In the genomic region with DNA sequence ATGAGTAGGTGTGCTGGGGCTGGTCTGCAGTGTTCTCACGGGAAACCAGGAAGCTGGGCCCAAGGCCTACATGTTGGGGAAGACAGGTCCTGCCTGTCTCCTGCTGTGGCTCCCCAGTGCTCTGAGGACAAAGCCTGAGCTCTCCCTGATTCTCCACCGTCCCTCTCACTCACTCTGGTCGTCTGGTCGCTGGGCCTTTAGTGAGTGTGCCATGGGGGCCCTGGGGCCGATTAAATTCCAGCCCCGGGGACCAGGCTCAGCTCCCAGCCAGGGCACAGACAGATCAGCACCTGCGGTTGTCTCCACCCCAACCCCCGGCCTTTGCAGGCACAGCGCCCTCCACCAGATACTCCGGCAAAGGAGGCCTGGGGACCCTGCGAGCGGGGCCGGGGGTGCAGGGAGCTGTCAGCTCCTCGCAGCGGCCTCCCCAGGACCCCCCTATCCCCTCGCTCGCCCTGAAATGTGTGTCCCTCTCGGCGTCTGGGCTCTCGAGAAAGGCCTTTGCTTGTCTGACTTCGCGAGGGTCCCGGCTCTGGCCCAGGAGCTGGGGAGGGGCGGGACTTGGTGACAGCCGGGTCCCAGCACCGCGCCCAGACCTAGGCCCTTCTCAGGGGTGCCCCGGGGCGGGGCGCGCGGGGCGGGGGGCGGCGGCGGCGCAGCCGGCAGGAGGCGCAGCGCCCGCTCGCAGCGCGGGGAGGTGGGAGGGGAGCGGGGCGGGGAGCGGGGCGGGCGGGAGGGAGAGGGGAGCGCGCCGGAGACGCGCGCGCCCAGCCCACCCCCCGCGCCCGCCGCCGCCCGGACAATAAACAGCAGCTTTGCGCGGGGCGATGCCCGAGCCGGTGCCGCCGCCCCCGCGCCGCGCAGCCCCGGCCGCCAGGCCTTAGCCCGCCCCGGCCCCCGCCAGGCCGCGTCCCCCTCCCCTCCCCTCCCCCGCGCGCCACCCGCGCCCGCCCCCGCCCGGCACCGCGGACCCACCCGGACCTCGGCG, we compare ENCODE assay signal across 8 cellular contexts. TPM values are rescaled to one million over a fixed set of nuclear protein-coding genes. Genes with fewer than 3 reads are reported as not detected.
A peak's percentile ranks its signal among the peaks of the same experiment; 100 is the strongest.
DNase-seq lines count a peak whose midpoint lies in the region; ATAC-seq and TF ChIP-seq lines count a peak whose summit lies in the region.

A gene with protein sequence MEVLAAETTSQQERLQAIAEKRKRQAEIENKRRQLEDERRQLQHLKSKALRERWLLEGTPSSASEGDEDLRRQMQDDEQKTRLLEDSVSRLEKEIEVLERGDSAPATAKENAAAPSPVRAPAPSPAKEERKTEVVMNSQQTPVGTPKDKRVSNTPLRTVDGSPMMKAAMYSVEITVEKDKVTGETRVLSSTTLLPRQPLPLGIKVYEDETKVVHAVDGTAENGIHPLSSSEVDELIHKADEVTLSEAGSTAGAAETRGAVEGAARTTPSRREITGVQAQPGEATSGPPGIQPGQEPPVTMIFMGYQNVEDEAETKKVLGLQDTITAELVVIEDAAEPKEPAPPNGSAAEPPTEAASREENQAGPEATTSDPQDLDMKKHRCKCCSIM (plus strand): TSS at position 782 of the 988 bp plus-strand sequence. CDS start 212 bp downstream, outside the sequence.

- H3K4me1 ChIP-seq in tibial artery: peaks cover 0 to 24% (median 0%) of the 10 kb centered on the region in 4 donors
- H3K4me1 ChIP-seq in effector memory CD4-positive, alpha-beta T cell (ENCODE audit: control insufficient read depth, insufficient read depth, low read length, poor library complexity, severe bottlenecking): peaks cover 11% of the 10 kb centered on the region

- WGBS in lower leg skin, 2 donors: 15 to 34% methylated on average over 8 to 25 of the region's 93 CpGs

- TF ChIP-seq CTCF in lower leg skin (IDR thresholded peaks at IDR 0.05) (no peak), tibial artery (IDR thresholded peaks at IDR 0.05) (no peak)

- H3K27ac ChIP-seq in tibial artery: peak within 1 kb of the TSS; percentile 56 to 57
- H3K27ac ChIP-seq in effector memory CD4-positive, alpha-beta T cell (ENCODE audit: insufficient read depth, low read length, poor library complexity, severe bottlenecking): no peak within 1 kb of the TSS

- H3K4me3 ChIP-seq in lower leg skin (ENCODE audit: low read depth, poor library complexity, severe bottlenecking) (peak within 1 kb of the TSS; percentile 46), tibial artery (peak within 1 kb of the TSS; percentile 51 to 57)
- no peak within 1 kb of the TSS for H3K4me3 ChIP-seq in effector memory CD4-positive, alpha-beta T cell (ENCODE audit: insufficient read depth, low read depth, low read length, poor library complexity, severe bottlenecking)

- TF ChIP-seq POLR2A in lower leg skin (IDR thresholded peaks at IDR 0.05): no peak

- no peaks in the 10 kb centered on the region for H3K36me3 ChIP-seq in tibial artery
- no peaks in the 10 kb centered on the region for H3K36me3 ChIP-seq in effector memory CD4-positive, alpha-beta T cell (ENCODE audit: control insufficient read depth, insufficient read depth, low read length)

- DNase-seq in NCI-H1092 (lab: John Stamatoyannopoulos, UW) (peak; percentile 18), NCI-H1092 treated with DMSO at 0.1 percent for 48 hours (lab: John Stamatoyannopoulos, UW) (no peak), cerebellum (ENCODE audit: low spot score) (peak; percentile 72), lower leg skin (ENCODE audit: low spot score in 2 of 2) (no peak), tibial artery (no peak)
- DNase-seq in effector memory CD4-positive, alpha-beta T cell: no peak

- H3K9me3 ChIP-seq in tibial artery: peaks cover 0 to 7% (median 0%) of the 10 kb centered on the region in 3 donors
- H3K9me3 ChIP-seq in effector memory CD4-positive, alpha-beta T cell (ENCODE audit: control insufficient read depth, low read length): no peaks in the 10 kb centered on the region

- peaks cover 0 to 72% of the 10 kb centered on the region in 2 donors for H3K27me3 ChIP-seq in tibial artery
- peaks cover 17% of the 10 kb centered on the region for H3K27me3 ChIP-seq in effector memory CD4-positive, alpha-beta T cell (replicated peaks; ENCODE audit: control insufficient read depth, insufficient read depth, low read length, poor library complexity, severe bottlenecking)

- intact Hi-C loops in lower leg skin (cut with DNase I; ENCODE audit: low total_unique reads): no loop called here
- intact Hi-C loops in tibial artery (cut with DNase I; ENCODE audit: low total_unique reads): no loop called here

- no peak for ATAC-seq in HG02798 (IDR thresholded peaks at IDR 0.05; ENCODE audit: poor library complexity, unreplicated experiment)
- ATAC-seq in HG03571 (IDR thresholded peaks at IDR 0.05; ENCODE audit: unreplicated experiment): no peak

RNA-seq across cellular contexts. Expression of the gene that starts here (rescaled TPM):
- total RNA-seq in cerebellum (44.6 TPM), lower leg skin (10 to 100 TPM; 25.1 to 92.3 (median 41.9) TPM)

Comparison
In these comparisons a context has a peak if more than half of its experiments do, and no peak if none do; other contexts are left out.
1. DNase-seq: peak in NCI-H1092 (single experiment) and cerebellum (single experiment); none in NCI-H1092 treated with DMSO at 0.1 percent for 48 hours (single experiment), lower leg skin (0 of 2), tibial artery (0 of 2) and effector memory CD4-positive, alpha-beta T cell (0 of 3).